8 cellular contexts compared by ENCODE assay signal in genomic region chr1:90973897-90974798, GRCh38. TPM values are rescaled to one million over a fixed set of nuclear protein-coding genes. Genes with fewer than 3 reads are reported as not detected.
A peak's percentile ranks its signal among the peaks of the same experiment; 100 is the strongest.
DNase-seq lines count a peak whose midpoint lies in the region; ATAC-seq and TF ChIP-seq lines count a peak whose summit lies in the region.

No MANE protein-coding gene starts in this region.

- H3K27ac Mint-ChIP-seq in CD4-positive, CD25-positive, alpha-beta regulatory T cell: peak overlapping the region in 2 of 3 donors; percentile 16 to 81

- no peaks in the 10 kb centered on the region for H3K4me1 ChIP-seq in CD4-positive, CD25-positive, alpha-beta regulatory T cell (ENCODE audit: control insufficient read depth, insufficient read depth, low read length, poor library complexity, severe bottlenecking)

- H3K27me3 Mint-ChIP-seq in CD4-positive, CD25-positive, alpha-beta regulatory T cell: no peaks in the 10 kb centered on the region

- peaks cover 33% of the 10 kb centered on the region for H3K36me3 Mint-ChIP-seq in CD4-positive, CD25-positive, alpha-beta regulatory T cell

- TF ChIP-seq CTCF in astrocyte of the spinal cord (IDR thresholded peaks at IDR 0.05; ENCODE audit: low read depth, low read length) (no peak), brain microvascular endothelial cell (IDR thresholded peaks at IDR 0.05; ENCODE audit: low read depth, low read length, missing control alignments) (no peak)

- in situ Hi-C loops in astrocyte of the spinal cord (cut with HindIII; ENCODE audit: low sequenced_read_pairs): no loop called here
- in situ Hi-C loops in brain microvascular endothelial cell (cut with HindIII; ENCODE audit: low pct_ligation_motif_present, low sequenced_read_pairs): no loop called here

- no peaks in the 10 kb centered on the region for H3K27me3 ChIP-seq in CD4-positive, CD25-positive, alpha-beta regulatory T cell (ENCODE audit: control insufficient read depth, insufficient read depth, low read length)
- H3K27me3 ChIP-seq in brain microvascular endothelial cell (replicated peaks): no peaks in the 10 kb centered on the region

- no peaks in the 10 kb centered on the region for H3K9me3 Mint-ChIP-seq in CD4-positive, CD25-positive, alpha-beta regulatory T cell

- no peak for ATAC-seq in CD4-positive, CD25-positive, alpha-beta regulatory T cell (ENCODE audit: low read depth in 2 of 2)

- no peak for DNase-seq in CD4-positive, CD25-positive, alpha-beta regulatory T cell
- DNase-seq in HT1080 (ENCODE audit: low read depth): peak; percentile 83
- peak; percentile 75 for DNase-seq in astrocyte of the spinal cord (ENCODE audit: low read depth, low spot score)
- DNase-seq in kidney tubule cell (ENCODE audit: low spot score): peak; percentile 54
- DNase-seq in HT-29 (ENCODE audit: low spot score): no peak
- DNase-seq in brain microvascular endothelial cell: no peak
- no peak for DNase-seq in NCI-H2107 treated with DMSO at 0.1 percent for 48 hours (lab: John Stamatoyannopoulos, UW; ENCODE audit: unreplicated experiment)
- no peak for DNase-seq in NOMO-1 treated with DMSO at 0.1 percent for 48 hours (lab: John Stamatoyannopoulos, UW; ENCODE audit: unreplicated experiment)

- no peaks in the 10 kb centered on the region for H3K9me3 ChIP-seq in CD4-positive, CD25-positive, alpha-beta regulatory T cell (ENCODE audit: control insufficient read depth in 2 of 2, low read length in 2 of 2)

- no peak overlapping the region for H3K4me3 ChIP-seq in CD4-positive, CD25-positive, alpha-beta regulatory T cell (ENCODE audit: low read depth, low read length)
- H3K4me3 ChIP-seq in astrocyte of the spinal cord (ENCODE audit: low read depth, low read length) (no peak overlapping the region), brain microvascular endothelial cell (ENCODE audit: low read depth, low read length) (no peak overlapping the region)

- peaks cover 30 to 53% (median 49%) of the 10 kb centered on the region in 4 donors for H3K4me1 Mint-ChIP-seq in CD4-positive, CD25-positive, alpha-beta regulatory T cell

- H3K36me3 ChIP-seq in CD4-positive, CD25-positive, alpha-beta regulatory T cell (ENCODE audit: control insufficient read depth, insufficient read depth, low read length): peaks cover 15% of the 10 kb centered on the region
- H3K36me3 ChIP-seq in brain microvascular endothelial cell (replicated peaks): peaks cover 2% of the 10 kb centered on the region

- no peak overlapping the region for H3K27ac ChIP-seq in CD4-positive, CD25-positive, alpha-beta regulatory T cell (ENCODE audit: insufficient read depth, low read length, poor library complexity, severe bottlenecking)
- H3K27ac ChIP-seq in brain microvascular endothelial cell: no peak overlapping the region

- peak overlapping the region in 1 of 4 donors; percentile 72 for H3K4me3 Mint-ChIP-seq in CD4-positive, CD25-positive, alpha-beta regulatory T cell

RNA-seq across cellular contexts. Expression of gene ZNF644, which starts 47.7 kb away (rescaled TPM):
- total RNA-seq in CD4-positive, CD25-positive, alpha-beta regulatory T cell: 139 TPM
- 10 to 100 TPM; 46.9 to 55.6 (median 51.2) TPM for polyA plus RNA-seq in CD4-positive, CD25-positive, alpha-beta regulatory T cell
- 32.4 and 35.3 TPM in 2 replicates for total RNA-seq in HT1080 (2014; rRNA removed; shearing (Covaris generic))
- polyA plus RNA-seq in HT1080 (2015; cell fraction: cytosol; rRNA removed): 20.2 and 27.9 TPM in 2 replicates
- 31.9 and 39.7 TPM in 2 replicates for polyA plus RNA-seq in HT1080 (2015; cell fraction: nucleus; rRNA removed)
- total RNA-seq in HT-29 (2014; rRNA removed; shearing (Covaris generic)): 24.1 and 26.0 TPM in 2 replicates

Comparison
In these comparisons a context has a peak if more than half of its experiments do, and no peak if none do; other contexts are left out.
1. DNase-seq: peak in HT1080 (single experiment), astrocyte of the spinal cord (single experiment) and kidney tubule cell (single experiment); none in CD4-positive, CD25-positive, alpha-beta regulatory T cell (0 of 3), HT-29 (single experiment), brain microvascular endothelial cell (single experiment), NCI-H2107 treated with DMSO at 0.1 percent for 48 hours (single experiment) and NOMO-1 treated with DMSO at 0.1 percent for 48 hours (single experiment).